2 cellular contexts compared by ENCODE assay signal in the genomic region with DNA sequence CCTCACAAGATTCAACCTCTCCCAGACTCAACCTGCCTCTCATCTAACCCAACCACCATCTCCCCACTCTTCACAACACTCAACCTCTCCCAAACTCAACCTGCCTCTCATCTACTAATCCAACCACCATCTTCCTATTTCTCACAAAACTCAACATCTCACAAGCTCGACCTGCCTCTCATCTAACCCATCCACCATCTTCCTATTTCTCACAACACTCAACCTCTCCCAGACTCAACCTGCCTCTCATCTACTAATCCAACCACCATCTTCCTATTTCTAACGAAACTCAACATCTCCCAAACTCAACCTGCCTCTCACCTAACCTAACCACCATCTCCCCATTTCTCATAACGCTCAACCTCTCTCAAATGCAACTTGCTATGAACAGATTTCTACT.
TF ChIP-seq lines count a peak whose summit lies in the region.

No MANE protein-coding gene starts in this region.

TF ChIP-seq in IMR-90, 13 proteins besides CTCF, POLR2A, EP300 and RAD21:
- no peak for TF ChIP-seq MAFK (IDR thresholded peaks at IDR 0.05; ENCODE audit: low read depth, low read length)
- no peak for TF ChIP-seq RCOR1 (IDR thresholded peaks at IDR 0.05; ENCODE audit: insufficient replicate concordance, low read length)
- no peak for TF ChIP-seq MAZ (IDR thresholded peaks at IDR 0.05; ENCODE audit: borderline replicate concordance, low read depth, low read length)
- TF ChIP-seq, protein P1, sequence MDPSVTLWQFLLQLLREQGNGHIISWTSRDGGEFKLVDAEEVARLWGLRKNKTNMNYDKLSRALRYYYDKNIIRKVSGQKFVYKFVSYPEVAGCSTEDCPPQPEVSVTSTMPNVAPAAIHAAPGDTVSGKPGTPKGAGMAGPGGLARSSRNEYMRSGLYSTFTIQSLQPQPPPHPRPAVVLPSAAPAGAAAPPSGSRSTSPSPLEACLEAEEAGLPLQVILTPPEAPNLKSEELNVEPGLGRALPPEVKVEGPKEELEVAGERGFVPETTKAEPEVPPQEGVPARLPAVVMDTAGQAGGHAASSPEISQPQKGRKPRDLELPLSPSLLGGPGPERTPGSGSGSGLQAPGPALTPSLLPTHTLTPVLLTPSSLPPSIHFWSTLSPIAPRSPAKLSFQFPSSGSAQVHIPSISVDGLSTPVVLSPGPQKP (IDR thresholded peaks at IDR 0.05; ENCODE audit: borderline replicate concordance, low read depth, low read length): no peak
- no peak for TF ChIP-seq SMC3 (IDR thresholded peaks at IDR 0.05; ENCODE audit: low read depth, low read length)
TF ChIP-seq in IMR-90: peak in this region for 0.

TF ChIP-seq in K562, 482 proteins besides CTCF, POLR2A, EP300 and RAD21:
- TF ChIP-seq, protein P2, sequence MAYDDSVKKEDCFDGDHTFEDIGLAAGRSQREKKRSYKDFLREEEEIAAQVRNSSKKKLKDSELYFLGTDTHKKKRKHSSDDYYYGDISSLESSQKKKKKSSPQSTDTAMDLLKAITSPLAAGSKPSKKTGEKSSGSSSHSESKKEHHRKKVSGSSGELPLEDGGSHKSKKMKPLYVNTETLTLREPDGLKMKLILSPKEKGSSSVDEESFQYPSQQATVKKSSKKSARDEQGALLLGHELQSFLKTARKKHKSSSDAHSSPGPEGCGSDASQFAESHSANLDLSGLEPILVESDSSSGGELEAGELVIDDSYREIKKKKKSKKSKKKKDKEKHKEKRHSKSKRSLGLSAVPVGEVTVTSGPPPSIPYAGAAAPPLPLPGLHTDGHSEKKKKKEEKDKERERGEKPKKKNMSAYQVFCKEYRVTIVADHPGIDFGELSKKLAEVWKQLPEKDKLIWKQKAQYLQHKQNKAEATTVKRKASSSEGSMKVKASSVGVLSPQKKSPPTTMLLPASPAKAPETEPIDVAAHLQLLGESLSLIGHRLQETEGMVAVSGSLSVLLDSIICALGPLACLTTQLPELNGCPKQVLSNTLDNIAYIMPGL (CRISPR knock-in tag; IDR thresholded peaks at IDR 0.05): no peak
- no peak for TF ChIP-seq JUND (IDR thresholded peaks at IDR 0.05; ENCODE audit: borderline replicate concordance, low read depth, low read length)
- TF ChIP-seq JUND (tag; IDR thresholded peaks at IDR 0.05; ENCODE audit: borderline replicate concordance, low read depth, low read length): no peak
- no peak for TF ChIP-seq ILF3 (IDR thresholded peaks at IDR 0.05; ENCODE audit: borderline replicate concordance)
- TF ChIP-seq ZZZ3 (IDR thresholded peaks at IDR 0.05): no peak
- TF ChIP-seq, protein P3, sequence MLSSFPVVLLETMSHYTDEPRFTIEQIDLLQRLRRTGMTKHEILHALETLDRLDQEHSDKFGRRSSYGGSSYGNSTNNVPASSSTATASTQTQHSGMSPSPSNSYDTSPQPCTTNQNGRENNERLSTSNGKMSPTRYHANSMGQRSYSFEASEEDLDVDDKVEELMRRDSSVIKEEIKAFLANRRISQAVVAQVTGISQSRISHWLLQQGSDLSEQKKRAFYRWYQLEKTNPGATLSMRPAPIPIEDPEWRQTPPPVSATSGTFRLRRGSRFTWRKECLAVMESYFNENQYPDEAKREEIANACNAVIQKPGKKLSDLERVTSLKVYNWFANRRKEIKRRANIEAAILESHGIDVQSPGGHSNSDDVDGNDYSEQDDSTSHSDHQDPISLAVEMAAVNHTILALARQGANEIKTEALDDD (IDR thresholded peaks at IDR 0.05): 0 out of 2 replicates have a peak, but pooled peaks have one; percentile 11
- TF ChIP-seq YBX1 (IDR thresholded peaks at IDR 0.05): no peak
- TF ChIP-seq EHMT2 (IDR thresholded peaks at IDR 0.05): peak; percentile 72
- no peak for TF ChIP-seq PHF8 (IDR thresholded peaks at IDR 0.05; ENCODE audit: borderline replicate concordance, low read length)
- TF ChIP-seq, protein P4, sequence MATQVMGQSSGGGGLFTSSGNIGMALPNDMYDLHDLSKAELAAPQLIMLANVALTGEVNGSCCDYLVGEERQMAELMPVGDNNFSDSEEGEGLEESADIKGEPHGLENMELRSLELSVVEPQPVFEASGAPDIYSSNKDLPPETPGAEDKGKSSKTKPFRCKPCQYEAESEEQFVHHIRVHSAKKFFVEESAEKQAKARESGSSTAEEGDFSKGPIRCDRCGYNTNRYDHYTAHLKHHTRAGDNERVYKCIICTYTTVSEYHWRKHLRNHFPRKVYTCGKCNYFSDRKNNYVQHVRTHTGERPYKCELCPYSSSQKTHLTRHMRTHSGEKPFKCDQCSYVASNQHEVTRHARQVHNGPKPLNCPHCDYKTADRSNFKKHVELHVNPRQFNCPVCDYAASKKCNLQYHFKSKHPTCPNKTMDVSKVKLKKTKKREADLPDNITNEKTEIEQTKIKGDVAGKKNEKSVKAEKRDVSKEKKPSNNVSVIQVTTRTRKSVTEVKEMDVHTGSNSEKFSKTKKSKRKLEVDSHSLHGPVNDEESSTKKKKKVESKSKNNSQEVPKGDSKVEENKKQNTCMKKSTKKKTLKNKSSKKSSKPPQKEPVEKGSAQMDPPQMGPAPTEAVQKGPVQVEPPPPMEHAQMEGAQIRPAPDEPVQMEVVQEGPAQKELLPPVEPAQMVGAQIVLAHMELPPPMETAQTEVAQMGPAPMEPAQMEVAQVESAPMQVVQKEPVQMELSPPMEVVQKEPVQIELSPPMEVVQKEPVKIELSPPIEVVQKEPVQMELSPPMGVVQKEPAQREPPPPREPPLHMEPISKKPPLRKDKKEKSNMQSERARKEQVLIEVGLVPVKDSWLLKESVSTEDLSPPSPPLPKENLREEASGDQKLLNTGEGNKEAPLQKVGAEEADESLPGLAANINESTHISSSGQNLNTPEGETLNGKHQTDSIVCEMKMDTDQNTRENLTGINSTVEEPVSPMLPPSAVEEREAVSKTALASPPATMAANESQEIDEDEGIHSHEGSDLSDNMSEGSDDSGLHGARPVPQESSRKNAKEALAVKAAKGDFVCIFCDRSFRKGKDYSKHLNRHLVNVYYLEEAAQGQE (CRISPR knock-in tag; IDR thresholded peaks at IDR 0.05; ENCODE audit: low read depth): no peak
- TF ChIP-seq, protein P5, sequence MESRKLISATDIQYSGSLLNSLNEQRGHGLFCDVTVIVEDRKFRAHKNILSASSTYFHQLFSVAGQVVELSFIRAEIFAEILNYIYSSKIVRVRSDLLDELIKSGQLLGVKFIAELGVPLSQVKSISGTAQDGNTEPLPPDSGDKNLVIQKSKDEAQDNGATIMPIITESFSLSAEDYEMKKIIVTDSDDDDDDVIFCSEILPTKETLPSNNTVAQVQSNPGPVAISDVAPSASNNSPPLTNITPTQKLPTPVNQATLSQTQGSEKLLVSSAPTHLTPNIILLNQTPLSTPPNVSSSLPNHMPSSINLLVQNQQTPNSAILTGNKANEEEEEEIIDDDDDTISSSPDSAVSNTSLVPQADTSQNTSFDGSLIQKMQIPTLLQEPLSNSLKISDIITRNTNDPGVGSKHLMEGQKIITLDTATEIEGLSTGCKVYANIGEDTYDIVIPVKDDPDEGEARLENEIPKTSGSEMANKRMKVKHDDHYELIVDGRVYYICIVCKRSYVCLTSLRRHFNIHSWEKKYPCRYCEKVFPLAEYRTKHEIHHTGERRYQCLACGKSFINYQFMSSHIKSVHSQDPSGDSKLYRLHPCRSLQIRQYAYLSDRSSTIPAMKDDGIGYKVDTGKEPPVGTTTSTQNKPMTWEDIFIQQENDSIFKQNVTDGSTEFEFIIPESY (CRISPR knock-in tag; IDR thresholded peaks at IDR 0.05): no peak
- TF ChIP-seq HDAC1 (IDR thresholded peaks at IDR 0.05): no peak
- TF ChIP-seq, protein P6, sequence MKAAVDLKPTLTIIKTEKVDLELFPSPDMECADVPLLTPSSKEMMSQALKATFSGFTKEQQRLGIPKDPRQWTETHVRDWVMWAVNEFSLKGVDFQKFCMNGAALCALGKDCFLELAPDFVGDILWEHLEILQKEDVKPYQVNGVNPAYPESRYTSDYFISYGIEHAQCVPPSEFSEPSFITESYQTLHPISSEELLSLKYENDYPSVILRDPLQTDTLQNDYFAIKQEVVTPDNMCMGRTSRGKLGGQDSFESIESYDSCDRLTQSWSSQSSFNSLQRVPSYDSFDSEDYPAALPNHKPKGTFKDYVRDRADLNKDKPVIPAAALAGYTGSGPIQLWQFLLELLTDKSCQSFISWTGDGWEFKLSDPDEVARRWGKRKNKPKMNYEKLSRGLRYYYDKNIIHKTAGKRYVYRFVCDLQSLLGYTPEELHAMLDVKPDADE (conservative IDR thresholded peaks at IDR 0.05; ENCODE audit: control insufficient read depth, low read depth, low read length): no peak
- TF ChIP-seq DMBX1 (CRISPR knock-in tag; IDR thresholded peaks at IDR 0.05; ENCODE audit: borderline replicate concordance): no peak
- TF ChIP-seq ATF1 (CRISPR knock-in tag; IDR thresholded peaks at IDR 0.05): no peak
- TF ChIP-seq ATF1 (tag; IDR thresholded peaks at IDR 0.05): no peak
- TF ChIP-seq KDM2B (CRISPR knock-in tag; IDR thresholded peaks at IDR 0.05): no peak
- TF ChIP-seq, protein P7, sequence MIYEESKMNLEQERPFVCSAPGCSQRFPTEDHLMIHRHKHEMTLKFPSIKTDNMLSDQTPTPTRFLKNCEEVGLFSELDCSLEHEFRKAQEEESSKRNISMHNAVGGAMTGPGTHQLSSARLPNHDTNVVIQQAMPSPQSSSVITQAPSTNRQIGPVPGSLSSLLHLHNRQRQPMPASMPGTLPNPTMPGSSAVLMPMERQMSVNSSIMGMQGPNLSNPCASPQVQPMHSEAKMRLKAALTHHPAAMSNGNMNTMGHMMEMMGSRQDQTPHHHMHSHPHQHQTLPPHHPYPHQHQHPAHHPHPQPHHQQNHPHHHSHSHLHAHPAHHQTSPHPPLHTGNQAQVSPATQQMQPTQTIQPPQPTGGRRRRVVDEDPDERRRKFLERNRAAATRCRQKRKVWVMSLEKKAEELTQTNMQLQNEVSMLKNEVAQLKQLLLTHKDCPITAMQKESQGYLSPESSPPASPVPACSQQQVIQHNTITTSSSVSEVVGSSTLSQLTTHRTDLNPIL (CRISPR knock-in tag; IDR thresholded peaks at IDR 0.05): no peak
- TF ChIP-seq, protein P8, sequence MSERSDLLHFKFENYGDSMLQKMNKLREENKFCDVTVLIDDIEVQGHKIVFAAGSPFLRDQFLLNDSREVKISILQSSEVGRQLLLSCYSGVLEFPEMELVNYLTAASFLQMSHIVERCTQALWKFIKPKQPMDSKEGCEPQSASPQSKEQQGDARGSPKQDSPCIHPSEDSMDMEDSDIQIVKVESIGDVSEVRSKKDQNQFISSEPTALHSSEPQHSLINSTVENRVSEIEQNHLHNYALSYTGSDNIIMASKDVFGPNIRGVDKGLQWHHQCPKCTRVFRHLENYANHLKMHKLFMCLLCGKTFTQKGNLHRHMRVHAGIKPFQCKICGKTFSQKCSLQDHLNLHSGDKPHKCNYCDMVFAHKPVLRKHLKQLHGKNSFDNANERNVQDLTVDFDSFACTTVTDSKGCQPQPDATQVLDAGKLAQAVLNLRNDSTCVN (CRISPR knock-in tag; IDR thresholded peaks at IDR 0.05): peak; percentile 16; the same call in 1 of the 2 replicates
- TF ChIP-seq CREBBP (IDR thresholded peaks at IDR 0.05; ENCODE audit: low read depth, low read length): peak; percentile 5
